Comparison of ENCODE assay signal across 27 cellular contexts in genomic region chr20:8562356-8562755, GRCh38.
"Had no signal": no experiment of that assay in that cellular context is flagged by ENCODE, and none has a peak within 500 bp of the region (broad histone marks: within the 10 kb centered on the region; RNA-seq: fewer than 3 reads in every experiment).

No MANE protein-coding gene starts in this region.

- H3K4me1 ChIP-seq: left lung, lower lobe of right lung, prostate gland, right lobe of liver, testis, thyroid gland, transverse colon, upper lobe of left lung, vagina had no signal

- H3K4me3 ChIP-seq: left lung, lower lobe of right lung, mucosa of descending colon, ovary, prostate gland, right atrium auricular region, right lobe of liver, smooth muscle cell, testis, thyroid gland, transverse colon, upper lobe of left lung, vagina had no signal

- DNase-seq: immature natural killer cell; kidney; left colon; left lung; lower lobe of right lung; mammary epithelial cell; mesendoderm; mucosa of descending colon; naive thymus-derived CD4-positive, alpha-beta T cell; ovary; right lobe of liver; stimulated activated CD4-positive, alpha-beta T cell treated with anti-CD3 and anti-CD28 coated beads, Interleukin-1b, Interleukin-23, amount 100 ng/mL, for 48 hours; stimulated activated CD4-positive, alpha-beta T cell treated with anti-CD3 and anti-CD28 coated beads, Interleukin-2, amount 100 ng/mL, for 48 hours; stimulated activated CD4-positive, alpha-beta T cell treated with anti-CD3 and anti-CD28 coated beads, Interleukin-4, amount 100 ng/mL, for 4 hours; stimulated activated CD8-positive, alpha-beta memory T cell treated with anti-CD3 and anti-CD28 coated beads, Interleukin-4, amount 100 ng/mL, for 48 hours; stimulated activated naive CD4-positive, alpha-beta T cell treated with Interleukin-2 at 50 U/mL for 16 hours; stimulated activated naive CD8-positive, alpha-beta T cell treated with anti-CD3 and anti-CD28 coated beads, Interleukin-15, amount 100 ng/mL, for 72 hours; testis; thyroid gland; transverse colon; upper lobe of left lung had no signal

- H3K9me3 ChIP-seq: ovary, prostate gland, right lobe of liver, testis, thyroid gland, vagina had no signal

- ATAC-seq: left colon; left lung; lower lobe of right lung; mucosa of descending colon; naive thymus-derived CD4-positive, alpha-beta T cell; natural killer cell treated with Interleukin-12 subunit alpha and Interleukin-12 subunit beta and Interleukin-15 and Interleukin-18, amount 100 ng/mL, for 72 hours; right lobe of liver; stimulated activated memory B cell treated with anti-CD40 and anti-IgM and Interleukin-4, amounts not matched to agents 10 μg/mL and 1 μg/mL and 100 μg/mL, for 72 hours; stimulated activated naive CD8-positive, alpha-beta T cell treated with anti-CD3 and anti-CD28 coated beads, Interleukin-15, amount 100 ng/mL, for 72 hours had no signal

- H3K36me3 ChIP-seq: left lung, lower lobe of right lung, ovary, prostate gland, right atrium auricular region, right lobe of liver, thyroid gland, transverse colon, upper lobe of left lung, vagina had no signal

- H3K27me3 ChIP-seq: left lung, ovary, right atrium auricular region, right lobe of liver, testis, thyroid gland, transverse colon, upper lobe of left lung, vagina had no signal

- H3K27ac ChIP-seq: left lung, lower lobe of right lung, ovary, prostate gland, right atrium auricular region, right lobe of liver, testis, thyroid gland, transverse colon, upper lobe of left lung, vagina had no signal
